Comparison of ENCODE assay signal across 8 cellular contexts in genomic region chr14:103109789-103110415, GRCh38. TPM values are rescaled to one million over a fixed set of nuclear protein-coding genes. Genes with fewer than 3 reads are reported as not detected.
DNase-seq lines count a peak whose midpoint lies in the region; ATAC-seq and TF ChIP-seq lines count a peak whose summit lies in the region.
"Had no signal": no experiment of that assay in that cellular context is flagged by ENCODE, and none has a peak within 500 bp of the region (broad histone marks: within the 10 kb centered on the region; RNA-seq: fewer than 3 reads in every experiment).

No MANE protein-coding gene starts in this region.

- H3K9me3 ChIP-seq in gastroesophageal sphincter (no peaks in the 10 kb centered on the region), stomach (no peaks in the 10 kb centered on the region)

- H3K27me3 Mint-ChIP-seq in activated CD4-positive, alpha-beta memory T cell treated with anti-CD3 and anti-CD28 coated beads for 36 hours: peaks cover 13% of the 10 kb centered on the region

- ATAC-seq in gastroesophageal sphincter (peak; percentile 48), GM21515 (IDR thresholded peaks at IDR 0.05; ENCODE audit: unreplicated experiment) (no peak)

- no peak for TF ChIP-seq POLR2A in gastroesophageal sphincter (IDR thresholded peaks at IDR 0.05)
- no peak for TF ChIP-seq POLR2A in stomach (IDR thresholded peaks at IDR 0.05)

- H3K36me3 Mint-ChIP-seq in activated CD4-positive, alpha-beta memory T cell treated with anti-CD3 and anti-CD28 coated beads for 36 hours: no peaks in the 10 kb centered on the region

- H3K9me3 Mint-ChIP-seq in activated CD4-positive, alpha-beta memory T cell treated with anti-CD3 and anti-CD28 coated beads for 36 hours: no peaks in the 10 kb centered on the region

- no peak overlapping the region for H3K4me3 Mint-ChIP-seq in activated CD4-positive, alpha-beta memory T cell treated with anti-CD3 and anti-CD28 coated beads for 36 hours

- TF ChIP-seq EP300 in gastroesophageal sphincter (IDR thresholded peaks at IDR 0.05) (no peak), stomach (IDR thresholded peaks at IDR 0.05) (no peak)

- H3K4me1 ChIP-seq in gastroesophageal sphincter: peaks cover 0 to 58% (median 24%) of the 10 kb centered on the region in 3 donors
- peaks cover 47 to 69% (median 55%) of the 10 kb centered on the region in 4 donors for H3K4me1 ChIP-seq in stomach

- POLR2A ChIA-PET in activated CD4-positive, alpha-beta memory T cell treated with anti-CD3 and anti-CD28 coated beads for 36 hours (lab: Charles Lee): no interaction called here

- no peak overlapping the region for H3K27ac Mint-ChIP-seq in activated CD4-positive, alpha-beta memory T cell treated with anti-CD3 and anti-CD28 coated beads for 36 hours

- no CpG with 5 or more reads among the region's 27 CpGs for WGBS in gastroesophageal sphincter (ENCODE audit: low coverage in 1 of 2), 2 donors
- WGBS in stomach, 5 donors: 50 to 61% (median 57%) methylated on average over 15 to 27 of the region's 27 CpGs

- H3K27me3 ChIP-seq in gastroesophageal sphincter (peaks cover 57% of the 10 kb centered on the region), stomach (peaks cover 0 to 8% (median 0%) of the 10 kb centered on the region in 3 donors)

- DNase-seq in NCI-H226 (peak; percentile 98), stomach (no peak), nucleus accumbens (lab: John Stamatoyannopoulos, UW) (no peak)
- no peak for DNase-seq in activated CD4-positive, alpha-beta memory T cell treated with anti-CD3 and anti-CD28 coated beads for 36 hours
- DNase-seq: effector memory CD4-positive, alpha-beta T cell had no signal

- no peak overlapping the region for H3K4me3 ChIP-seq in gastroesophageal sphincter
- H3K4me3 ChIP-seq in stomach: no peak overlapping the region
- H3K4me3 ChIP-seq: SK-N-MC had no signal

- CTCF ChIA-PET in activated CD4-positive, alpha-beta memory T cell treated with anti-CD3 and anti-CD28 coated beads for 36 hours (lab: Charles Lee): no interaction called here

- H3K4me1 Mint-ChIP-seq in activated CD4-positive, alpha-beta memory T cell treated with anti-CD3 and anti-CD28 coated beads for 36 hours (ENCODE audit: low read depth): peaks cover 5% of the 10 kb centered on the region

- intact Hi-C loops in stomach (cut with DNase I; ENCODE audit: low total_unique reads): loop anchor here (10.0 kb wide), 1 partner anchor 185 kb away; no protein-coding TSS in a partner anchor
- intact Hi-C loops in activated CD4-positive, alpha-beta memory T cell treated with anti-CD3 and anti-CD28 coated beads for 36 hours (cut with micrococcal nuclease): loop anchor here (5.0 kb wide), 1 partner anchor 77 kb away; no protein-coding TSS in a partner anchor

- H3K27ac ChIP-seq in gastroesophageal sphincter (peak overlapping the region in 3 of 4 donors; percentile 62 to 70 (median 63)), stomach (peak overlapping the region; percentile 65 to 80 (median 78))
- H3K27ac ChIP-seq: SK-N-MC had no signal

- TF ChIP-seq CTCF in gastroesophageal sphincter (IDR thresholded peaks at IDR 0.05) (no peak), stomach (IDR thresholded peaks at IDR 0.05) (no peak)

- H3K36me3 ChIP-seq in gastroesophageal sphincter (no peaks in the 10 kb centered on the region), stomach (no peaks in the 10 kb centered on the region)

RNA-seq across cellular contexts. Expression of gene TNFAIP2, which starts 13.4 kb away (rescaled TPM):
- total RNA-seq in gastroesophageal sphincter: 10 to 100 TPM; 51.6 to 61.9 (median 59.1) TPM
- 100 to 1,000 TPM in 2 of 5 donors, 10 to 100 TPM in 3; 30.7 to 279 (median 48.7) TPM for total RNA-seq in stomach
- 100 to 1,000 TPM in 1 of 3 donors, 10 to 100 TPM in 2; 63.8 to 211 (median 82.2) TPM for polyA plus RNA-seq in stomach
- total RNA-seq in activated CD4-positive, alpha-beta memory T cell treated with anti-CD3 and anti-CD28 coated beads for 36 hours: under 1 TPM; 0.50 to 0.56 TPM

RNA-seq across cellular contexts. Expression of gene EXOC3L4, which starts 15.4 kb away (rescaled TPM):
- total RNA-seq in gastroesophageal sphincter (1 to 10 TPM in 1 of 4 donors, under 1 TPM in 2, not detected in 1; 0.40 to 3.6 (median 0.45) TPM), stomach (10 to 100 TPM in 3 of 5 donors, 1 to 10 TPM in 2; 1.3 to 82.8 (median 38.5) TPM)
- polyA plus RNA-seq in stomach: 10 to 100 TPM in 2 of 3 donors, 1 to 10 TPM in 1; 9.9 to 21.6 (median 10.8) TPM
- not detected for total RNA-seq in activated CD4-positive, alpha-beta memory T cell treated with anti-CD3 and anti-CD28 coated beads for 36 hours

RNA-seq across cellular contexts. Expression of gene LBHD2, which starts 25.9 kb away (rescaled TPM):
- total RNA-seq in gastroesophageal sphincter: not detected
- not detected for total RNA-seq in stomach
- not detected for polyA plus RNA-seq in stomach
- not detected for total RNA-seq in activated CD4-positive, alpha-beta memory T cell treated with anti-CD3 and anti-CD28 coated beads for 36 hours

RNA-seq across cellular contexts. Expression of gene CDC42BPB, which starts 52.6 kb away (rescaled TPM):
- total RNA-seq in gastroesophageal sphincter (100 to 1,000 TPM in 1 of 4 donors, 10 to 100 TPM in 3; 86.7 to 151 (median 97.3) TPM), stomach (100 to 1,000 TPM in 4 of 5 donors, 10 to 100 TPM in 1; 85.2 to 400 (median 191) TPM)
- 10 to 100 TPM; 16.3 to 23.7 (median 20.6) TPM for polyA plus RNA-seq in stomach
- total RNA-seq in activated CD4-positive, alpha-beta memory T cell treated with anti-CD3 and anti-CD28 coated beads for 36 hours: 1 to 10 TPM; 6.4 to 7.4 TPM

Comparison
In these comparisons a context has a peak if more than half of its experiments do, and no peak if none do; other contexts are left out.
1. RNA of gene TNFAIP2, which starts 13.4 kb away (total RNA-seq): 51.6 to 61.9 TPM in gastroesophageal sphincter and 30.7 to 279 TPM in stomach; 0.50 to 0.56 TPM in activated CD4-positive, alpha-beta memory T cell treated with anti-CD3 and anti-CD28 coated beads for 36 hours; every median in the first group is over 10 times any median in the second.